ENCODE assay signal across 8 cellular contexts in the genomic region with DNA sequence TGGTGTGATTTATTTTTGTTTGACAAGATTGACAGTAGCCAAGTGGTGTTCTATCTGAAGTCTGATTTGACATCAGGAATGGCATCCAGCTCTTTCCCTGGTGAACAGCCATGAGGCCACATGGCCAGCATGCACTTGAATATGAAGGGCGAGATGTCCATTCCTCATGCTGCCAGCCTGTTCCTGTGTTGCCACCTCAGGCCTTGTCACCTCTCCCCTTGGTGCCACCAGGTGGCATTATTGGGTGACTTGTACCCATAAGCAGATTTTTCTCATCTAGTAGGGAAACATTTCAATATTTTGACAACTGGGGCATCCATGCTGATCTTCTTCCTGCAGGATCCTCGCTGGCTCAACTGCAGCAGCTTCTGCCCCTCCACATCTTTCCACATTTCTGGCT.
DNase-seq lines count a peak whose midpoint lies in the region; ATAC-seq and TF ChIP-seq lines count a peak whose summit lies in the region.

No MANE protein-coding gene starts in this region.

- H3K9me3 Mint-ChIP-seq in stimulated activated effector memory CD8-positive, alpha-beta T cell treated with anti-CD3 and anti-CD28 coated beads, Interleukin-12 subunit alpha, Interleukin-12 subunit beta, amount 100 ng/mL, for 72 hours: no peaks in the 10 kb centered on the region

- peak; percentile 65 for DNase-seq in activated effector memory CD4-positive, alpha-beta T cell treated with anti-CD3 and anti-CD28 coated beads, Interleukin-2, amount 50 U/mL, for 16 hours
- no peak for DNase-seq in activated effector memory CD4-positive, alpha-beta T cell treated with Interleukin-2 at 50 U/mL for 16 hours
- DNase-seq in NCI-H345 (lab: John Stamatoyannopoulos, UW) (peak; percentile 49), dermis blood vessel endothelial cell (peak; percentile 20), NCI-H2227 treated with DMSO at 0.1 percent for 48 hours (lab: John Stamatoyannopoulos, UW) (no peak), GM20000 (ENCODE audit: low spot score) (no peak)
- DNase-seq in stimulated activated effector memory CD8-positive, alpha-beta T cell treated with anti-CD3 and anti-CD28 coated beads, Interleukin-12 subunit alpha, Interleukin-12 subunit beta, amount 100 ng/mL, for 72 hours (ENCODE audit: low spot score in 2 of 2): no peak

- no peak overlapping the region for H3K27ac Mint-ChIP-seq in stimulated activated effector memory CD8-positive, alpha-beta T cell treated with anti-CD3 and anti-CD28 coated beads, Interleukin-12 subunit alpha, Interleukin-12 subunit beta, amount 100 ng/mL, for 72 hours

- no peak for TF ChIP-seq CTCF in GM20000 (IDR thresholded peaks at IDR 0.05; ENCODE audit: extremely low read depth, missing control alignments)

- no peaks in the 10 kb centered on the region for H3K4me1 Mint-ChIP-seq in stimulated activated effector memory CD8-positive, alpha-beta T cell treated with anti-CD3 and anti-CD28 coated beads, Interleukin-12 subunit alpha, Interleukin-12 subunit beta, amount 100 ng/mL, for 72 hours

- H3K4me3 Mint-ChIP-seq in stimulated activated effector memory CD8-positive, alpha-beta T cell treated with anti-CD3 and anti-CD28 coated beads, Interleukin-12 subunit alpha, Interleukin-12 subunit beta, amount 100 ng/mL, for 72 hours: no peak overlapping the region

- ATAC-seq in stimulated activated effector memory CD8-positive, alpha-beta T cell treated with anti-CD3 and anti-CD28 coated beads, Interleukin-12 subunit alpha, Interleukin-12 subunit beta, amount 100 ng/mL, for 72 hours: peak; percentile 40
- ATAC-seq in GM18907 (IDR thresholded peaks at IDR 0.05; ENCODE audit: unreplicated experiment): no peak

- no peaks in the 10 kb centered on the region for H3K36me3 Mint-ChIP-seq in stimulated activated effector memory CD8-positive, alpha-beta T cell treated with anti-CD3 and anti-CD28 coated beads, Interleukin-12 subunit alpha, Interleukin-12 subunit beta, amount 100 ng/mL, for 72 hours

Comparison
In these comparisons a context has a peak if more than half of its experiments do, and no peak if none do; other contexts are left out.
1. DNase-seq: peak in activated effector memory CD4-positive, alpha-beta T cell treated with anti-CD3 and anti-CD28 coated beads, Interleukin-2, amount 50 U/mL, for 16 hours (single experiment), NCI-H345 (single experiment) and dermis blood vessel endothelial cell (single experiment); none in activated effector memory CD4-positive, alpha-beta T cell treated with Interleukin-2 at 50 U/mL for 16 hours (single experiment), stimulated activated effector memory CD8-positive, alpha-beta T cell treated with anti-CD3 and anti-CD28 coated beads, Interleukin-12 subunit alpha, Interleukin-12 subunit beta, amount 100 ng/mL, for 72 hours (0 of 2), NCI-H2227 treated with DMSO at 0.1 percent for 48 hours (single experiment) and GM20000 (single experiment).